37 cellular contexts compared by ENCODE assay signal in the genomic region with DNA sequence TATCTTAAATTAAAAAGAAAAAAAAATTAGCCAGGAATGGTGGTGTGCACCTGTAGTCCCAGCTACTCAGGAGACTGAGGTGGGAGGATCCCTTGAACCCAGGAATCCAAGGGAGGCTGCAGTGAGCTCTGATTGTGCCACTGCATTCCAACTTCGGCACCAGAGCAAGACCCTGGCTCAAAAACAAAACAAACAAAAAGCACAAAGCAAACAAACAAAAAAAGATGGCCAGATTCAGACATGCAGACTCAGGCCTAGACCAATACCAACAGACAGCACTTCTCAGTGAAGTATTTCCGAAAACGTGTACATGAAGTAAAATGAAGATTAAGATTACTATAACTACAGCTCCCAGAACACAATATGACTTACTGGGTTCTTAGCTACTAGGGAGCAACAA.
"Had no signal": no experiment of that assay in that cellular context is flagged by ENCODE, and none has a peak within 500 bp of the region (broad histone marks: within the 10 kb centered on the region; RNA-seq: fewer than 3 reads in every experiment).

No MANE protein-coding gene starts in this region.

- H3K4me3 ChIP-seq: MG63, PC-9 had no signal

- ATAC-seq: activated CD8-positive, alpha-beta memory T cell treated with anti-CD3 and anti-CD28 coated beads, Interleukin-2, amount 10 ng/mL, durations not matched to agents 7 days and 5 days; Right ventricle myocardium inferior; SK-N-SH treated with all-trans-retinoic acid at 6 μM for 48 hours had no signal

- H3K27ac ChIP-seq: brain microvascular endothelial cell, PC-9, RWPE1, WERI-Rb-1 had no signal

- DNase-seq: activated CD4-positive, alpha-beta memory T cell treated with anti-CD3 and anti-CD28 coated beads, Interleukin-2, amount 10 ng/mL, durations not matched to agents 7 days and 5 days; activated CD4-positive, alpha-beta T cell treated with anti-CD3 and anti-CD28 coated beads for 1 hour; activated CD4-positive, alpha-beta T cell treated with anti-CD3 and anti-CD28 coated beads for 48 hours; activated CD4-positive, CD25-positive, alpha-beta regulatory T cell; activated CD8-positive, alpha-beta memory T cell treated with anti-CD3 and anti-CD28 coated beads for 24 hours; activated CD8-positive, alpha-beta memory T cell treated with anti-CD3 and anti-CD28 coated beads, Interleukin-2, amount 10 ng/mL, durations not matched to agents 7 days and 5 days; activated CD8-positive, alpha-beta memory T cell treated with anti-CD3 and anti-CD28 coated beads, Interleukin-2, amount 50 U/mL, for 48 hours; activated effector memory CD4-positive, alpha-beta T cell treated with Interleukin-2 at 50 U/mL for 16 hours; activated naive CD4-positive, alpha-beta T cell treated with anti-CD3 and anti-CD28 coated beads, Interleukin-2, amount 10 ng/mL, durations not matched to agents 7 days and 5 days; activated naive CD8-positive, alpha-beta T cell treated with anti-CD3 and anti-CD28 coated beads for 36 hours; activated T-cell treated with anti-CD3 and anti-CD28 coated beads, Interleukin-2, amount 50 U/mL, for 48 hours; amniotic stem cell; aorta; brain microvascular endothelial cell; central memory CD4-positive, alpha-beta T cell; Karpas-422; KBM-7; MG63; NCI-H1048; NCI-H1105 treated with DMSO at 0.1 percent for 48 hours; NCI-H1436; NCI-H1694; NCI-H1930; NCI-H2081 treated with DMSO at 0.1 percent for 48 hours; NCI-H345; NCI-H510A; NCI-H526; NCI-H748 treated with DMSO at 0.1 percent for 48 hours; PC-9; SIG-M5; T-helper 1 cell; T-helper 2 cell; T-helper 9 cell; WERI-Rb-1 had no signal

- H3K4me2 ChIP-seq: PC-9 had no signal

- H2AFZ ChIP-seq: PC-9 had no signal

- H3K27me3 ChIP-seq: brain microvascular endothelial cell, MG63 had no signal
